21 cellular contexts compared by ENCODE assay signal in genomic region chr3:182824957-182825356, GRCh38.
"Had no signal": no experiment of that assay in that cellular context is flagged by ENCODE, and none has a peak within 500 bp of the region (broad histone marks: within the 10 kb centered on the region; RNA-seq: fewer than 3 reads in every experiment).

No MANE protein-coding gene starts in this region.

- H3K27me3 Mint-ChIP-seq: activated CD4-positive, alpha-beta memory T cell treated with anti-CD3 and anti-CD28 coated beads, Interleukin-2, amount 10 ng/mL, durations not matched to agents 7 days and 5 days; naive B cell; stimulated activated naive CD8-positive, alpha-beta T cell treated with anti-CD3 and anti-CD28 coated beads, Interleukin-15, Interleukin-2, amounts not matched to agents 100 ng/mL and 50 ng/mL, for 24 hours; T-helper 17 cell had no signal

- DNase-seq: activated CD4-positive, alpha-beta memory T cell treated with anti-CD3 and anti-CD28 coated beads, Interleukin-2, amount 10 ng/mL, durations not matched to agents 7 days and 5 days; activated CD4-positive, alpha-beta T cell treated with anti-CD3 and anti-CD28 coated beads for 48 hours; activated CD4-positive, CD25-positive, alpha-beta regulatory T cell; activated effector memory CD4-positive, alpha-beta T cell treated with Interleukin-2 at 50 U/mL for 16 hours; activated naive CD4-positive, alpha-beta T cell treated with anti-CD3 and anti-CD28 coated beads, Interleukin-2, amount 50 U/mL, for 16 hours; adrenal gland; central memory CD4-positive, alpha-beta T cell; effector memory CD4-positive, alpha-beta T cell; foreskin melanocyte; lower lobe of right lung; naive B cell; ovary; psoas muscle; right cardiac atrium; stimulated activated CD4-positive, alpha-beta T cell treated with anti-CD3 and anti-CD28 coated beads, Interleukin-4, amount 100 ng/mL, for 4 hours; substantia nigra; SW 1271; T-helper 17 cell; thyroid gland had no signal

- H3K27ac Mint-ChIP-seq: activated CD4-positive, alpha-beta memory T cell treated with anti-CD3 and anti-CD28 coated beads, Interleukin-2, amount 10 ng/mL, durations not matched to agents 7 days and 5 days; stimulated activated naive CD8-positive, alpha-beta T cell treated with anti-CD3 and anti-CD28 coated beads, Interleukin-15, Interleukin-2, amounts not matched to agents 100 ng/mL and 50 ng/mL, for 24 hours; T-helper 17 cell had no signal

- H3K27ac ChIP-seq: adrenal gland, lower lobe of right lung, ovary, psoas muscle, thyroid gland had no signal

- H3K4me3 ChIP-seq: adrenal gland, lower lobe of right lung, ovary, psoas muscle, thyroid gland had no signal

- ATAC-seq: esophagus mucosa, lower lobe of right lung, psoas muscle, right cardiac atrium, T-helper 17 cell had no signal

- H3K4me1 ChIP-seq: adrenal gland, psoas muscle, thyroid gland had no signal

- H3K9me3 ChIP-seq: adrenal gland, lower lobe of right lung, ovary, psoas muscle, thyroid gland had no signal

- H3K36me3 ChIP-seq: adrenal gland, ovary had no signal

- H3K4me3 Mint-ChIP-seq: activated CD4-positive, alpha-beta memory T cell treated with anti-CD3 and anti-CD28 coated beads, Interleukin-2, amount 10 ng/mL, durations not matched to agents 7 days and 5 days; stimulated activated naive CD8-positive, alpha-beta T cell treated with anti-CD3 and anti-CD28 coated beads, Interleukin-15, Interleukin-2, amounts not matched to agents 100 ng/mL and 50 ng/mL, for 24 hours; T-helper 17 cell had no signal

- H3K9me3 Mint-ChIP-seq: stimulated activated naive CD8-positive, alpha-beta T cell treated with anti-CD3 and anti-CD28 coated beads, Interleukin-15, Interleukin-2, amounts not matched to agents 100 ng/mL and 50 ng/mL, for 24 hours had no signal
